1 cellular context compared by ENCODE assay signal in genomic region chr20:13220857-13221297, GRCh38.
TF ChIP-seq lines count a peak whose summit lies in the region.

Gene ISM1, plus strand, starts transcription at chr20:13221274. Its CDS starts 503 bp downstream, at chr20:13221777.

TF ChIP-seq in HepG2, 621 proteins besides CTCF, POLR2A, EP300 and RAD21 (continued from another document and continues in another):
- TF ChIP-seq TFAP4 (IDR thresholded peaks at IDR 0.05; ENCODE audit: borderline replicate concordance, low read depth), result no peak
- no peak for TF ChIP-seq ETV5 (CRISPR knock-in tag; IDR thresholded peaks at IDR 0.05; ENCODE audit: borderline replicate concordance)
- TF ChIP-seq MED8 (CRISPR knock-in tag; IDR thresholded peaks at IDR 0.05; ENCODE audit: insufficient replicate concordance), result peak; percentile 1
- peak; percentile 97 for TF ChIP-seq HNRNPK (IDR thresholded peaks at IDR 0.05; ENCODE audit: low read depth, low read length, poor library complexity, severe bottlenecking)
- TF ChIP-seq ZNF7 (CRISPR knock-in tag; IDR thresholded peaks at IDR 0.05), result no peak
- TF ChIP-seq MNT (IDR thresholded peaks at IDR 0.05), result no peak
- no peak for TF ChIP-seq ZNF3 (CRISPR knock-in tag; IDR thresholded peaks at IDR 0.05)
- TF ChIP-seq NR3C1 (CRISPR knock-in tag; IDR thresholded peaks at IDR 0.05), result 0 out of 2 replicates have a peak, but pooled peaks have one; percentile 32
- peak; percentile 19 for TF ChIP-seq YY1 (IDR thresholded peaks at IDR 0.05; ENCODE audit: insufficient read depth, insufficient replicate concordance, low read depth, low read length)
- no peak; the same call in 1 of the 2 replicates for TF ChIP-seq ZNF451 (CRISPR knock-in tag; IDR thresholded peaks at IDR 0.05)
- no peak for TF ChIP-seq HOXA3 (CRISPR knock-in tag; IDR thresholded peaks at IDR 0.05)
- TF ChIP-seq ZBTB2 (CRISPR knock-in tag; IDR thresholded peaks at IDR 0.05; ENCODE audit: low read depth), result peak; percentile 18; the same call in 1 of the 2 replicates
- no peak for TF ChIP-seq ATM (IDR thresholded peaks at IDR 0.05; ENCODE audit: borderline replicate concordance)
- peak; percentile 3; the same call in 1 of the 2 replicates for TF ChIP-seq GABPB1 (CRISPR knock-in tag; IDR thresholded peaks at IDR 0.05)
- 0 out of 2 replicates have a peak, but pooled peaks have one; percentile 40 for TF ChIP-seq ZNF710 (CRISPR knock-in tag; IDR thresholded peaks at IDR 0.05; ENCODE audit: borderline replicate concordance)
- no peak for TF ChIP-seq HOXA9 (CRISPR knock-in tag; IDR thresholded peaks at IDR 0.05; ENCODE audit: borderline replicate concordance)
- no peak for TF ChIP-seq GPN1 (CRISPR knock-in tag; IDR thresholded peaks at IDR 0.05; ENCODE audit: borderline replicate concordance)
- peak; percentile 93; the same call in 1 of the 2 replicates for TF ChIP-seq MTF2 (CRISPR knock-in tag; IDR thresholded peaks at IDR 0.05; ENCODE audit: borderline replicate concordance)
- TF ChIP-seq ZFP36L2 (CRISPR knock-in tag; IDR thresholded peaks at IDR 0.05), result no peak
- TF ChIP-seq ZNF256 (CRISPR knock-in tag; conservative IDR thresholded peaks at IDR 0.05), result no peak
- no peak for TF ChIP-seq ZNF160 (CRISPR knock-in tag; IDR thresholded peaks at IDR 0.05)
- TF ChIP-seq ZNF773 (CRISPR knock-in tag; IDR thresholded peaks at IDR 0.05; ENCODE audit: borderline replicate concordance), result no peak
- TF ChIP-seq PAWR (CRISPR knock-in tag; IDR thresholded peaks at IDR 0.05; ENCODE audit: borderline replicate concordance), result no peak
- TF ChIP-seq HNRNPUL1 (IDR thresholded peaks at IDR 0.05; ENCODE audit: low read depth, low read length), result no peak
- TF ChIP-seq SPEN (CRISPR knock-in tag; IDR thresholded peaks at IDR 0.05; ENCODE audit: low read depth), result 0 out of 2 replicates have a peak, but pooled peaks have one; percentile 10
- TF ChIP-seq ZNF17 (CRISPR knock-in tag; IDR thresholded peaks at IDR 0.05), result no peak
- TF ChIP-seq ZSCAN20 (CRISPR knock-in tag; IDR thresholded peaks at IDR 0.05; ENCODE audit: borderline replicate concordance), result no peak
- no peak for TF ChIP-seq ZNF12 (CRISPR knock-in tag; IDR thresholded peaks at IDR 0.05)
- no peak for TF ChIP-seq ZFP36 (IDR thresholded peaks at IDR 0.05; ENCODE audit: borderline replicate concordance, low read depth, low read length, partially characterized antibody)
- TF ChIP-seq EEA1 (CRISPR knock-in tag; IDR thresholded peaks at IDR 0.05; ENCODE audit: borderline replicate concordance), result peak; percentile 55; the same call in 1 of the 2 replicates
- no peak for TF ChIP-seq ZNF10 (CRISPR knock-in tag; IDR thresholded peaks at IDR 0.05; ENCODE audit: borderline replicate concordance, low read depth)
- TF ChIP-seq CENPX (CRISPR knock-in tag; IDR thresholded peaks at IDR 0.05), result no peak
- 0 out of 2 replicates have a peak, but pooled peaks have one; percentile 13 for TF ChIP-seq ZFY (CRISPR knock-in tag; IDR thresholded peaks at IDR 0.05)
- TF ChIP-seq ZNF598 (CRISPR knock-in tag; IDR thresholded peaks at IDR 0.05; ENCODE audit: borderline replicate concordance), result 0 out of 2 replicates have a peak, but pooled peaks have one; percentile 23
- TF ChIP-seq TRIM22 (IDR thresholded peaks at IDR 0.05), result no peak
- TF ChIP-seq ZNF550 (CRISPR knock-in tag; IDR thresholded peaks at IDR 0.05; ENCODE audit: borderline replicate concordance), result 0 out of 2 replicates have a peak, but pooled peaks have one; percentile 35
- no peak for TF ChIP-seq ZNF839 (CRISPR knock-in tag; IDR thresholded peaks at IDR 0.05; ENCODE audit: borderline replicate concordance)
- TF ChIP-seq AGO2 (optimal IDR thresholded peaks at IDR 0.05; ENCODE audit: low read depth, low read length), result peak; percentile 50
- no peak for TF ChIP-seq SRSF4 (IDR thresholded peaks at IDR 0.05; ENCODE audit: low read depth, low read length, poor library complexity, severe bottlenecking)
- peak; percentile 66; the same call in 1 of the 2 replicates for TF ChIP-seq PATZ1 (CRISPR knock-in tag; IDR thresholded peaks at IDR 0.05)
- peak; percentile 5; the same call in 1 of the 2 replicates for TF ChIP-seq CSRNP1 (CRISPR knock-in tag; IDR thresholded peaks at IDR 0.05)
- no peak for TF ChIP-seq JDP2 (CRISPR knock-in tag; IDR thresholded peaks at IDR 0.05; ENCODE audit: borderline replicate concordance)
- TF ChIP-seq MTA1 (CRISPR knock-in tag; IDR thresholded peaks at IDR 0.05; ENCODE audit: borderline replicate concordance), result no peak
- TF ChIP-seq XBP1 (CRISPR knock-in tag; IDR thresholded peaks at IDR 0.05), result no peak
- TF ChIP-seq ZFP91 (CRISPR knock-in tag; IDR thresholded peaks at IDR 0.05; ENCODE audit: borderline replicate concordance), result no peak
- peak; percentile 81 for TF ChIP-seq UBTF (CRISPR knock-in tag; IDR thresholded peaks at IDR 0.05)
